1 cellular context compared by ENCODE assay signal in the genomic region with DNA sequence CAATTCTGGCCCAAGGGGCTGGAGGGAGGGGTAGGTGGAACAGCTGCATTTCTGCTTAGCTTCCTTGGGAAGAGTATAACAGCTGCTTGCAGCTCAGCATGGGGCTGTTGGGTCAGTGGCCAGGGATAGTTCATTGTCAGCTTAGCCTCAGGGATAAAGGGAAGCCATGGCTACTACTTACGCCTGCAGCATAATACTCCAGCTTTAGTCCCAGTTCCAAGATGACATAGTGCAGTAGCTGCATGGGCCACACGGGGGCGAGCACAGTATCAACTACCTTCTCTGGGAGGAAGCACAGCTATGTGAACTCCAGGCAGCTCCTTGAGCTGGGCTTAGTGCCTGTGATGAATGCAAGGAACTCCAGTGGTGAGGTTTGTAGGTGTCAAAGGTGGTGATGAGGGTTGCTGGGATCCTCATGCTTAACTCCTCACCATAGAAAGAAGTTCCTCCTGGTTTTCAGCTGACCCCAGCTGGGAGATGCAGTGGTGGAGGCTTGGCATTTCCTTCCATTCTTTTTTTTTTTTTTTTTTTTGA.
TF ChIP-seq lines count a peak whose summit lies in the region.

No MANE protein-coding gene starts in this region.

TF ChIP-seq in HepG2, 621 proteins besides CTCF, POLR2A, EP300 and RAD21 (continued from another document and continues in another):
- TF ChIP-seq HNF4G (IDR thresholded peaks at IDR 0.05; ENCODE audit: borderline replicate concordance, low read depth, low read length) (no peak), HNF4G (CRISPR knock-in tag; IDR thresholded peaks at IDR 0.05; ENCODE audit: borderline replicate concordance, low read depth) (0 out of 2 replicates have a peak, but pooled peaks have one; percentile 43), HDAC2 (CRISPR knock-in tag; IDR thresholded peaks at IDR 0.05) (peak; percentile 34; the same call in 1 of the 2 replicates), ZNF589 (CRISPR knock-in tag; conservative IDR thresholded peaks at IDR 0.05) (no peak), ERF (CRISPR knock-in tag; IDR thresholded peaks at IDR 0.05) (peak; percentile 69), KLF11 (CRISPR knock-in tag; IDR thresholded peaks at IDR 0.05) (0 out of 2 replicates have a peak, but pooled peaks have one; percentile 43), REL (CRISPR knock-in tag; conservative IDR thresholded peaks at IDR 0.05) (no peak), ZNF205 (CRISPR knock-in tag; IDR thresholded peaks at IDR 0.05) (0 out of 2 replicates have a peak, but pooled peaks have one; percentile 49), SAP130 (CRISPR knock-in tag; IDR thresholded peaks at IDR 0.05; ENCODE audit: low read depth) (peak; percentile 47), KDM2A (CRISPR knock-in tag; IDR thresholded peaks at IDR 0.05; ENCODE audit: borderline replicate concordance, low read depth) (peak; percentile 67; the same call in 1 of the 2 replicates), PRMT3 (CRISPR knock-in tag; IDR thresholded peaks at IDR 0.05; ENCODE audit: borderline replicate concordance, low read depth) (no peak), FOXA3 (CRISPR knock-in tag; IDR thresholded peaks at IDR 0.05) (peak; percentile 84), ZFP1 (CRISPR knock-in tag; IDR thresholded peaks at IDR 0.05) (peak; percentile 60; the same call in 1 of the 2 replicates), NFE2L1 (CRISPR knock-in tag; IDR thresholded peaks at IDR 0.05; ENCODE audit: borderline replicate concordance) (0 out of 2 replicates have a peak, but pooled peaks have one; percentile 14), FIP1L1 (IDR thresholded peaks at IDR 0.05; ENCODE audit: borderline replicate concordance, insufficient read depth, low read depth, low read length) (no peak), STAG1 (CRISPR knock-in tag; IDR thresholded peaks at IDR 0.05) (peak; percentile 93), SMC3 (IDR thresholded peaks at IDR 0.05; ENCODE audit: low read length) (peak; percentile 98), IRF2 (CRISPR knock-in tag; IDR thresholded peaks at IDR 0.05) (peak; percentile 78), HMGA1 (CRISPR knock-in tag; conservative IDR thresholded peaks at IDR 0.05) (no peak), ZNF607 (CRISPR knock-in tag; IDR thresholded peaks at IDR 0.05; ENCODE audit: borderline replicate concordance) (peak; percentile 30; the same call in 1 of the 2 replicates), TEAD3 (CRISPR knock-in tag; optimal IDR thresholded peaks at IDR 0.05; ENCODE audit: borderline replicate concordance) (peak; percentile 85), ZSCAN9 (CRISPR knock-in tag; IDR thresholded peaks at IDR 0.05; ENCODE audit: borderline replicate concordance) (no peak), NR2F2 (IDR thresholded peaks at IDR 0.05; ENCODE audit: borderline replicate concordance, low read depth) (no peak), ZNF501 (CRISPR knock-in tag; IDR thresholded peaks at IDR 0.05) (peak; percentile 49; the same call in 1 of the 2 replicates), BCL6 (CRISPR knock-in tag; IDR thresholded peaks at IDR 0.05) (0 out of 2 replicates have a peak, but pooled peaks have one; percentile 42), ZMYM4 (CRISPR knock-in tag; IDR thresholded peaks at IDR 0.05) (peak; percentile 55; the same call in 1 of the 2 replicates), ETV5 (CRISPR knock-in tag; IDR thresholded peaks at IDR 0.05; ENCODE audit: borderline replicate concordance) (peak; percentile 35; the same call in 1 of the 2 replicates)
- TF ChIP-seq, protein P1, sequence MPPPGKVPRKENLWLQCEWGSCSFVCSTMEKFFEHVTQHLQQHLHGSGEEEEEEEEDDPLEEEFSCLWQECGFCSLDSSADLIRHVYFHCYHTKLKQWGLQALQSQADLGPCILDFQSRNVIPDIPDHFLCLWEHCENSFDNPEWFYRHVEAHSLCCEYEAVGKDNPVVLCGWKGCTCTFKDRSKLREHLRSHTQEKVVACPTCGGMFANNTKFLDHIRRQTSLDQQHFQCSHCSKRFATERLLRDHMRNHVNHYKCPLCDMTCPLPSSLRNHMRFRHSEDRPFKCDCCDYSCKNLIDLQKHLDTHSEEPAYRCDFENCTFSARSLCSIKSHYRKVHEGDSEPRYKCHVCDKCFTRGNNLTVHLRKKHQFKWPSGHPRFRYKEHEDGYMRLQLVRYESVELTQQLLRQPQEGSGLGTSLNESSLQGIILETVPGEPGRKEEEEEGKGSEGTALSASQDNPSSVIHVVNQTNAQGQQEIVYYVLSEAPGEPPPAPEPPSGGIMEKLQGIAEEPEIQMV (CRISPR knock-in tag; IDR thresholded peaks at IDR 0.05; ENCODE audit: low read depth), result no peak; the same call in 1 of the 2 replicates
- TF ChIP-seq, protein P2, sequence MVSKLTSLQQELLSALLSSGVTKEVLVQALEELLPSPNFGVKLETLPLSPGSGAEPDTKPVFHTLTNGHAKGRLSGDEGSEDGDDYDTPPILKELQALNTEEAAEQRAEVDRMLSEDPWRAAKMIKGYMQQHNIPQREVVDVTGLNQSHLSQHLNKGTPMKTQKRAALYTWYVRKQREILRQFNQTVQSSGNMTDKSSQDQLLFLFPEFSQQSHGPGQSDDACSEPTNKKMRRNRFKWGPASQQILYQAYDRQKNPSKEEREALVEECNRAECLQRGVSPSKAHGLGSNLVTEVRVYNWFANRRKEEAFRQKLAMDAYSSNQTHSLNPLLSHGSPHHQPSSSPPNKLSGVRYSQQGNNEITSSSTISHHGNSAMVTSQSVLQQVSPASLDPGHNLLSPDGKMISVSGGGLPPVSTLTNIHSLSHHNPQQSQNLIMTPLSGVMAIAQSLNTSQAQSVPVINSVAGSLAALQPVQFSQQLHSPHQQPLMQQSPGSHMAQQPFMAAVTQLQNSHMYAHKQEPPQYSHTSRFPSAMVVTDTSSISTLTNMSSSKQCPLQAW (CRISPR knock-in tag; IDR thresholded peaks at IDR 0.05), result peak; percentile 79
- TF ChIP-seq, protein P3, sequence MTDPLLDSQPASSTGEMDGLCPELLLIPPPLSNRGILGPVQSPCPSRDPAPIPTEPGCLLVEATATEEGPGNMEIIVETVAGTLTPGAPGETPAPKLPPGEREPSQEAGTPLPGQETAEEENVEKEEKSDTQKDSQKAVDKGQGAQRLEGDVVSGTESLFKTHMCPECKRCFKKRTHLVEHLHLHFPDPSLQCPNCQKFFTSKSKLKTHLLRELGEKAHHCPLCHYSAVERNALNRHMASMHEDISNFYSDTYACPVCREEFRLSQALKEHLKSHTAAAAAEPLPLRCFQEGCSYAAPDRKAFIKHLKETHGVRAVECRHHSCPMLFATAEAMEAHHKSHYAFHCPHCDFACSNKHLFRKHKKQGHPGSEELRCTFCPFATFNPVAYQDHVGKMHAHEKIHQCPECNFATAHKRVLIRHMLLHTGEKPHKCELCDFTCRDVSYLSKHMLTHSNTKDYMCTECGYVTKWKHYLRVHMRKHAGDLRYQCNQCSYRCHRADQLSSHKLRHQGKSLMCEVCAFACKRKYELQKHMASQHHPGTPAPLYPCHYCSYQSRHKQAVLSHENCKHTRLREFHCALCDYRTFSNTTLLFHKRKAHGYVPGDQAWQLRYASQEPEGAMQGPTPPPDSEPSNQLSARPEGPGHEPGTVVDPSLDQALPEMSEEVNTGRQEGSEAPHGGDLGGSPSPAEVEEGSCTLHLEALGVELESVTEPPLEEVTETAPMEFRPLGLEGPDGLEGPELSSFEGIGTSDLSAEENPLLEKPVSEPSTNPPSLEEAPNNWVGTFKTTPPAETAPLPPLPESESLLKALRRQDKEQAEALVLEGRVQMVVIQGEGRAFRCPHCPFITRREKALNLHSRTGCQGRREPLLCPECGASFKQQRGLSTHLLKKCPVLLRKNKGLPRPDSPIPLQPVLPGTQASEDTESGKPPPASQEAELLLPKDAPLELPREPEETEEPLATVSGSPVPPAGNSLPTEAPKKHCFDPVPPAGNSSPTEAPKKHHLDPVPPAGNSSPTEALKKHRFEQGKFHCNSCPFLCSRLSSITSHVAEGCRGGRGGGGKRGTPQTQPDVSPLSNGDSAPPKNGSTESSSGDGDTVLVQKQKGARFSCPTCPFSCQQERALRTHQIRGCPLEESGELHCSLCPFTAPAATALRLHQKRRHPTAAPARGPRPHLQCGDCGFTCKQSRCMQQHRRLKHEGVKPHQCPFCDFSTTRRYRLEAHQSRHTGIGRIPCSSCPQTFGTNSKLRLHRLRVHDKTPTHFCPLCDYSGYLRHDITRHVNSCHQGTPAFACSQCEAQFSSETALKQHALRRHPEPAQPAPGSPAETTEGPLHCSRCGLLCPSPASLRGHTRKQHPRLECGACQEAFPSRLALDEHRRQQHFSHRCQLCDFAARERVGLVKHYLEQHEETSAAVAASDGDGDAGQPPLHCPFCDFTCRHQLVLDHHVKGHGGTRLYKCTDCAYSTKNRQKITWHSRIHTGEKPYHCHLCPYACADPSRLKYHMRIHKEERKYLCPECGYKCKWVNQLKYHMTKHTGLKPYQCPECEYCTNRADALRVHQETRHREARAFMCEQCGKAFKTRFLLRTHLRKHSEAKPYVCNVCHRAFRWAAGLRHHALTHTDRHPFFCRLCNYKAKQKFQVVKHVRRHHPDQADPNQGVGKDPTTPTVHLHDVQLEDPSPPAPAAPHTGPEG (CRISPR knock-in tag; IDR thresholded peaks at IDR 0.05), result no peak
- TF ChIP-seq, protein P4, sequence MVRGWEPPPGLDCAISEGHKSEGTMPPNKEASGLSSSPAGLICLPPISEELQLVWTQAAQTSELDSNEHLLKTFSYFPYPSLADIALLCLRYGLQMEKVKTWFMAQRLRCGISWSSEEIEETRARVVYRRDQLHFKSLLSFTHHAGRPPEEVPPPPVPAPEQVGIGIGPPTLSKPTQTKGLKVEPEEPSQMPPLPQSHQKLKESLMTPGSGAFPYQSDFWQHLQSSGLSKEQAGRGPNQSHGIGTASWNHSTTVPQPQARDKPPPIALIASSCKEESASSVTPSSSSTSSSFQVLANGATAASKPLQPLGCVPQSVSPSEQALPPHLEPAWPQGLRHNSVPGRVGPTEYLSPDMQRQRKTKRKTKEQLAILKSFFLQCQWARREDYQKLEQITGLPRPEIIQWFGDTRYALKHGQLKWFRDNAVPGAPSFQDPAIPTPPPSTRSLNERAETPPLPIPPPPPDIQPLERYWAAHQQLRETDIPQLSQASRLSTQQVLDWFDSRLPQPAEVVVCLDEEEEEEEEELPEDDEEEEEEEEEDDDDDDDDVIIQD (CRISPR knock-in tag; IDR thresholded peaks at IDR 0.05; ENCODE audit: low read depth), result peak; percentile 76; the same call in 1 of the 2 replicates
- TF ChIP-seq, protein P5, sequence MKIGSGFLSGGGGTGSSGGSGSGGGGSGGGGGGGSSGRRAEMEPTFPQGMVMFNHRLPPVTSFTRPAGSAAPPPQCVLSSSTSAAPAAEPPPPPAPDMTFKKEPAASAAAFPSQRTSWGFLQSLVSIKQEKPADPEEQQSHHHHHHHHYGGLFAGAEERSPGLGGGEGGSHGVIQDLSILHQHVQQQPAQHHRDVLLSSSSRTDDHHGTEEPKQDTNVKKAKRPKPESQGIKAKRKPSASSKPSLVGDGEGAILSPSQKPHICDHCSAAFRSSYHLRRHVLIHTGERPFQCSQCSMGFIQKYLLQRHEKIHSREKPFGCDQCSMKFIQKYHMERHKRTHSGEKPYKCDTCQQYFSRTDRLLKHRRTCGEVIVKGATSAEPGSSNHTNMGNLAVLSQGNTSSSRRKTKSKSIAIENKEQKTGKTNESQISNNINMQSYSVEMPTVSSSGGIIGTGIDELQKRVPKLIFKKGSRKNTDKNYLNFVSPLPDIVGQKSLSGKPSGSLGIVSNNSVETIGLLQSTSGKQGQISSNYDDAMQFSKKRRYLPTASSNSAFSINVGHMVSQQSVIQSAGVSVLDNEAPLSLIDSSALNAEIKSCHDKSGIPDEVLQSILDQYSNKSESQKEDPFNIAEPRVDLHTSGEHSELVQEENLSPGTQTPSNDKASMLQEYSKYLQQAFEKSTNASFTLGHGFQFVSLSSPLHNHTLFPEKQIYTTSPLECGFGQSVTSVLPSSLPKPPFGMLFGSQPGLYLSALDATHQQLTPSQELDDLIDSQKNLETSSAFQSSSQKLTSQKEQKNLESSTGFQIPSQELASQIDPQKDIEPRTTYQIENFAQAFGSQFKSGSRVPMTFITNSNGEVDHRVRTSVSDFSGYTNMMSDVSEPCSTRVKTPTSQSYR (CRISPR knock-in tag; IDR thresholded peaks at IDR 0.05; ENCODE audit: borderline replicate concordance), result no peak
- TF ChIP-seq, protein P6, sequence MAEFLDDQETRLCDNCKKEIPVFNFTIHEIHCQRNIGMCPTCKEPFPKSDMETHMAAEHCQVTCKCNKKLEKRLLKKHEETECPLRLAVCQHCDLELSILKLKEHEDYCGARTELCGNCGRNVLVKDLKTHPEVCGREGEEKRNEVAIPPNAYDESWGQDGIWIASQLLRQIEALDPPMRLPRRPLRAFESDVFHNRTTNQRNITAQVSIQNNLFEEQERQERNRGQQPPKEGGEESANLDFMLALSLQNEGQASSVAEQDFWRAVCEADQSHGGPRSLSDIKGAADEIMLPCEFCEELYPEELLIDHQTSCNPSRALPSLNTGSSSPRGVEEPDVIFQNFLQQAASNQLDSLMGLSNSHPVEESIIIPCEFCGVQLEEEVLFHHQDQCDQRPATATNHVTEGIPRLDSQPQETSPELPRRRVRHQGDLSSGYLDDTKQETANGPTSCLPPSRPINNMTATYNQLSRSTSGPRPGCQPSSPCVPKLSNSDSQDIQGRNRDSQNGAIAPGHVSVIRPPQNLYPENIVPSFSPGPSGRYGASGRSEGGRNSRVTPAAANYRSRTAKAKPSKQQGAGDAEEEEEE (CRISPR knock-in tag; IDR thresholded peaks at IDR 0.05; ENCODE audit: borderline replicate concordance), result 0 out of 2 replicates have a peak, but pooled peaks have one; percentile 41
- TF ChIP-seq, protein P7, sequence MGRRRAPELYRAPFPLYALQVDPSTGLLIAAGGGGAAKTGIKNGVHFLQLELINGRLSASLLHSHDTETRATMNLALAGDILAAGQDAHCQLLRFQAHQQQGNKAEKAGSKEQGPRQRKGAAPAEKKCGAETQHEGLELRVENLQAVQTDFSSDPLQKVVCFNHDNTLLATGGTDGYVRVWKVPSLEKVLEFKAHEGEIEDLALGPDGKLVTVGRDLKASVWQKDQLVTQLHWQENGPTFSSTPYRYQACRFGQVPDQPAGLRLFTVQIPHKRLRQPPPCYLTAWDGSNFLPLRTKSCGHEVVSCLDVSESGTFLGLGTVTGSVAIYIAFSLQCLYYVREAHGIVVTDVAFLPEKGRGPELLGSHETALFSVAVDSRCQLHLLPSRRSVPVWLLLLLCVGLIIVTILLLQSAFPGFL (CRISPR knock-in tag; IDR thresholded peaks at IDR 0.05), result no peak
- TF ChIP-seq, protein P8, sequence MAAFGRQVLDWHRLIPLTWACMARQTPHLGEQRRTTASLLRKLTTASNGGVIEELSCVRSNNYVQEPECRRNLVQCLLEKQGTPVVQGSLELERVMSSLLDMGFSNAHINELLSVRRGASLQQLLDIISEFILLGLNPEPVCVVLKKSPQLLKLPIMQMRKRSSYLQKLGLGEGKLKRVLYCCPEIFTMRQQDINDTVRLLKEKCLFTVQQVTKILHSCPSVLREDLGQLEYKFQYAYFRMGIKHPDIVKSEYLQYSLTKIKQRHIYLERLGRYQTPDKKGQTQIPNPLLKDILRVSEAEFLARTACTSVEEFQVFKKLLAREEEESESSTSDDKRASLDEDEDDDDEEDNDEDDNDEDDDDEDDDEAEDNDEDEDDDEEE (CRISPR knock-in tag; IDR thresholded peaks at IDR 0.05), result no peak
